11 cellular contexts compared by ENCODE assay signal in the genomic region with DNA sequence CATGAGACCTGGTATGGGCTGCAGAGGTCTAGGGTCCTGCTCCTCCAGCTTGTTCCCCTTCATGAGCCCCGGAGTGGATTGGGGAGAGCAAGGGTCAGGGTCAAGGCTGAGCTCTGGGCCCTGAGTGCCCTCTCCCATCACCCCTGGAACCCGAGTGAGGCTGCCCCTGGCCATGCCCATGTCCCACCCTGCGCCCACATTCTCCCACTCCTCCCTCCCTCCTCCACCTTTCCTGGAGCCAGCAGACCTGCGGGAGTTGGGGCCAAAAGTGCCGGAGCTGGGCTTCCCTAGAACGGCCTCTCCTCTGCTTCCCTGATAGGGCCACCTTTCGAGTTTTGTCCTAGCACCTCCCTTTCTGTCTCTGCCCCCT. TPM values are rescaled to one million over a fixed set of nuclear protein-coding genes. Genes with fewer than 3 reads are reported as not detected.
DNase-seq lines count a peak whose midpoint lies in the region; ATAC-seq, FAIRE-seq and TF ChIP-seq lines count a peak whose summit lies in the region.
"Had no signal": no experiment of that assay in that cellular context is flagged by ENCODE, and none has a peak within 500 bp of the region (broad histone marks: within the 10 kb centered on the region; RNA-seq: fewer than 3 reads in every experiment).

No MANE protein-coding gene starts in this region.

- in situ Hi-C loops in HepG2 (cut with HindIII; ENCODE audit: extremely low pct_ligation_motif_present, low pct_unique_long_range_greater_than_20kb) = loop anchor here (5.0 kb wide), 1 partner anchor 37 kb away; no protein-coding TSS in a partner anchor

- H3K4me2 ChIP-seq in HepG2 (ENCODE audit: low read depth, low read length) (peak overlapping the region; percentile 98), neural progenitor cell (peak overlapping the region; percentile 72)

- peaks cover 23% of the 10 kb centered on the region for H3K27me3 Mint-ChIP-seq in neural progenitor cell (ENCODE audit: insufficient read depth, low read depth)
- H3K27me3 Mint-ChIP-seq in CD8-positive, alpha-beta T cell (ENCODE audit: low read depth) = no peaks in the 10 kb centered on the region
- H3K27me3 Mint-ChIP-seq in activated naive CD4-positive, alpha-beta T cell treated with anti-CD3 and anti-CD28 coated beads, Interleukin-2, amount 10 ng/mL, durations not matched to agents 7 days and 5 days = peaks cover 48% of the 10 kb centered on the region

- no peak overlapping the region for H3K4me3 Mint-ChIP-seq in neural progenitor cell
- no peak overlapping the region for H3K4me3 Mint-ChIP-seq in CD8-positive, alpha-beta T cell
- H3K4me3 Mint-ChIP-seq in activated naive CD4-positive, alpha-beta T cell treated with anti-CD3 and anti-CD28 coated beads, Interleukin-2, amount 10 ng/mL, durations not matched to agents 7 days and 5 days = no peak overlapping the region
- H3K4me3 Mint-ChIP-seq: neural crest cell had no signal

- H4K20me1 ChIP-seq in HepG2 (ENCODE audit: insufficient read depth, low read length) (no peaks in the 10 kb centered on the region), neural progenitor cell (ENCODE audit: low read depth) (no peaks in the 10 kb centered on the region)

- TF ChIP-seq EP300 in HepG2 (IDR thresholded peaks at IDR 0.05; ENCODE audit: low read depth in 2 of 2, low read length in 2 of 2) = no peak
- TF ChIP-seq EP300 in HepG2 (CRISPR knock-in tag; IDR thresholded peaks at IDR 0.05; ENCODE audit: borderline replicate concordance) = no peak
- no peak for TF ChIP-seq EP300 in esophagus muscularis mucosa (IDR thresholded peaks at IDR 0.05)

- H3K4me1 ChIP-seq in HepG2 (ENCODE audit: insufficient read depth, low read length) = peaks cover 87% of the 10 kb centered on the region
- peaks cover 0 to 33% (median 15%) of the 10 kb centered on the region in 4 donors for H3K4me1 ChIP-seq in right lobe of liver
- peaks cover 29 to 59% (median 56%) of the 10 kb centered on the region in 4 donors for H3K4me1 ChIP-seq in esophagus muscularis mucosa
- peaks cover 78% of the 10 kb centered on the region for H3K4me1 ChIP-seq in neural progenitor cell
- peaks cover 21% of the 10 kb centered on the region for H3K4me1 ChIP-seq in CD8-positive, alpha-beta T cell (ENCODE audit: insufficient read depth, low read length)

- peak overlapping the region; percentile 86 for H3K27ac Mint-ChIP-seq in neural progenitor cell
- H3K27ac Mint-ChIP-seq in CD8-positive, alpha-beta T cell = no peak overlapping the region
- no peak overlapping the region for H3K27ac Mint-ChIP-seq in activated naive CD4-positive, alpha-beta T cell treated with anti-CD3 and anti-CD28 coated beads, Interleukin-2, amount 10 ng/mL, durations not matched to agents 7 days and 5 days

- TF ChIP-seq RAD21 in HepG2 (CRISPR knock-in tag; IDR thresholded peaks at IDR 0.05) = no peak

- TF ChIP-seq CTCF in HepG2 (CRISPR knock-in tag; IDR thresholded peaks at IDR 0.05) (no peak), right lobe of liver (IDR thresholded peaks at IDR 0.05) (no peak), esophagus muscularis mucosa (IDR thresholded peaks at IDR 0.05) (no peak), neural progenitor cell (IDR thresholded peaks at IDR 0.05) (no peak)
- no peak for TF ChIP-seq CTCF in CD8-positive, alpha-beta T cell (IDR thresholded peaks at IDR 0.05)

- 5% methylated on average over 4 of the region's 7 CpGs for WGBS in HepG2 (ENCODE audit: low lambda C conversion rate)
- WGBS in right lobe of liver (ENCODE audit: insufficient coverage, low coverage, low lambda C conversion rate, missing lambda C conversion rate) = no CpG with 5 or more reads among the region's 7 CpGs
- WGBS in esophagus muscularis mucosa = 88% methylated on average over 7 of the region's 7 CpGs

- H3K9me3 Mint-ChIP-seq in neural progenitor cell = no peaks in the 10 kb centered on the region
- H3K9me3 Mint-ChIP-seq in CD8-positive, alpha-beta T cell = no peaks in the 10 kb centered on the region
- no peaks in the 10 kb centered on the region for H3K9me3 Mint-ChIP-seq in activated naive CD4-positive, alpha-beta T cell treated with anti-CD3 and anti-CD28 coated beads, Interleukin-2, amount 10 ng/mL, durations not matched to agents 7 days and 5 days
- H3K9me3 Mint-ChIP-seq: neural crest cell had no signal

- H3K4me1 Mint-ChIP-seq in neural progenitor cell = peaks cover 82% of the 10 kb centered on the region
- peaks cover 36% of the 10 kb centered on the region for H3K4me1 Mint-ChIP-seq in CD8-positive, alpha-beta T cell (ENCODE audit: low read depth)
- peaks cover 50% of the 10 kb centered on the region for H3K4me1 Mint-ChIP-seq in activated naive CD4-positive, alpha-beta T cell treated with anti-CD3 and anti-CD28 coated beads, Interleukin-2, amount 10 ng/mL, durations not matched to agents 7 days and 5 days

- no TSS peak for BruUV-seq in HepG2 (replicated peaks; lab: Mats Ljungman, UMichigan)

- CTCF ChIA-PET in HepG2 (lab: Yijun Ruan, JAX; ENCODE audit: low intra/inter-chr PET ratio, low total read pairs) = no interaction called here
- CTCF ChIA-PET in CD8-positive, alpha-beta T cell (lab: Charles Lee) = no interaction called here
- CTCF ChIA-PET in activated naive CD4-positive, alpha-beta T cell treated with anti-CD3 and anti-CD28 coated beads, Interleukin-2, amount 10 ng/mL, durations not matched to agents 7 days and 5 days (lab: Charles Lee) = interaction anchor here (0.6 to 3.6 kb wide), 2 partner anchors 39 to 163 kb away, joined by 3 to 11 read pairs; no protein-coding TSS in a partner anchor

- H3K27me3 ChIP-seq in HepG2 (ENCODE audit: control insufficient read depth in 1 of 2, insufficient read depth in 2 of 2, low read length in 2 of 2) (peaks cover 0 to 21% of the 10 kb centered on the region in 2 experiments; a peak in 3 of 5 replicates), right lobe of liver (no peaks in the 10 kb centered on the region), esophagus muscularis mucosa (no peaks in the 10 kb centered on the region), neural progenitor cell (peaks cover 23% of the 10 kb centered on the region)
- no peaks in the 10 kb centered on the region for H3K27me3 ChIP-seq in CD8-positive, alpha-beta T cell (ENCODE audit: insufficient read depth, low read length)

- peak overlapping the region; percentile 68 for H3K9ac ChIP-seq in HepG2 (ENCODE audit: insufficient read depth, low read depth, low read length)
- H3K9ac ChIP-seq in neural progenitor cell = no peak overlapping the region

- intact Hi-C loops in HepG2 (cut with micrococcal nuclease; ENCODE audit: unreplicated experiment) (no loop called here), right lobe of liver (cut with DNase I) (no loop called here), esophagus muscularis mucosa (cut with DNase I) (no loop called here)
- intact Hi-C loops in CD8-positive, alpha-beta T cell (cut with DNase I, micrococcal nuclease) = no loop called here

- H3F3A ChIP-seq in neural progenitor cell (ENCODE audit: low read depth) = peaks cover 65% of the 10 kb centered on the region

- TF ChIP-seq POLR2A in HepG2 (IDR thresholded peaks at IDR 0.05; ENCODE audit: insufficient read depth in 1 of 2, low read depth in 2 of 2, low read length in 2 of 2) = no peak
- no peak for TF ChIP-seq POLR2A in right lobe of liver (IDR thresholded peaks at IDR 0.05)
- TF ChIP-seq POLR2A in esophagus muscularis mucosa (IDR thresholded peaks at IDR 0.05; ENCODE audit: low read depth) = no peak

- H3K9me3 ChIP-seq in HepG2 (ENCODE audit: low read length) (no peaks in the 10 kb centered on the region), right lobe of liver (no peaks in the 10 kb centered on the region), esophagus muscularis mucosa (no peaks in the 10 kb centered on the region), neural progenitor cell (ENCODE audit: low read depth) (no peaks in the 10 kb centered on the region)
- no peaks in the 10 kb centered on the region for H3K9me3 ChIP-seq in CD8-positive, alpha-beta T cell (ENCODE audit: low read length)

- FAIRE-seq in HepG2 (lab: Jason Lieb, UNC) = no peak

- ATAC-seq in HepG2 (no peak), right lobe of liver (no peak), HG03039 (IDR thresholded peaks at IDR 0.05; ENCODE audit: unreplicated experiment) (no peak)
- ATAC-seq in CD8-positive, alpha-beta T cell = no peak

- H3K4me3 ChIP-seq in HepG2 (replicated peaks in 1 of 3; ENCODE audit: insufficient read depth in 1 of 3, low read depth in 2 of 3, low read length in 3 of 3) = peak overlapping the region; percentile 41 to 73 (median 57); a peak in 5 of 6 replicates
- H3K4me3 ChIP-seq in right lobe of liver = no peak overlapping the region
- H3K4me3 ChIP-seq in esophagus muscularis mucosa = peak overlapping the region in 1 of 4 donors; percentile 22
- H3K4me3 ChIP-seq in neural progenitor cell = no peak overlapping the region
- H3K4me3 ChIP-seq in CD8-positive, alpha-beta T cell (ENCODE audit: low read depth, low read length) = no peak overlapping the region

- H2AFZ ChIP-seq in HepG2 (ENCODE audit: low read length) (no peak overlapping the region), neural progenitor cell (replicated peaks) (peak overlapping the region; percentile 19)

- no peak for DNase-seq in HepG2 (ENCODE audit: low spot score)
- no peak for DNase-seq in right lobe of liver
- no peak for DNase-seq in esophagus muscularis mucosa (ENCODE audit: extremely low spot score)
- no peak for DNase-seq in neural progenitor cell (ENCODE audit: low spot score)
- no peak for DNase-seq in CD8-positive, alpha-beta T cell
- no peak for DNase-seq in NCI-H510A (lab: John Stamatoyannopoulos, UW)
- DNase-seq in activated naive CD4-positive, alpha-beta T cell treated with anti-CD3 and anti-CD28 coated beads, Interleukin-2, amount 10 ng/mL, durations not matched to agents 7 days and 5 days = no peak
- DNase-seq: effector CD8-positive, alpha-beta T cell; stimulated activated naive CD4-positive, alpha-beta T cell treated with Interleukin-2 at 50 U/mL for 16 hours had no signal

- POLR2A ChIA-PET in HepG2 (lab: Yijun Ruan, JAX) = interaction anchor here (0.6 to 7.5 kb wide), 10 partner anchors 8 to 159 kb away, joined by 3 to 278 read pairs (median 6); partner anchors contain the start of genes GAPDH, LTBR, TAPBPL and TNFRSF1A
- POLR2A ChIA-PET in CD8-positive, alpha-beta T cell (lab: Charles Lee) = no interaction called here

- no peaks in the 10 kb centered on the region for H3K79me2 ChIP-seq in HepG2 (ENCODE audit: insufficient read depth, low read length)
- H3K79me2 ChIP-seq in neural progenitor cell (ENCODE audit: low read depth) = peaks cover 8% of the 10 kb centered on the region

- H3K36me3 ChIP-seq in HepG2 (replicated peaks in 1 of 2; ENCODE audit: control insufficient read depth in 1 of 2, insufficient read depth in 2 of 2, low read length in 2 of 2) (no peaks in the 10 kb centered on the region), right lobe of liver (no peaks in the 10 kb centered on the region), esophagus muscularis mucosa (no peaks in the 10 kb centered on the region), neural progenitor cell (no peaks in the 10 kb centered on the region)
- no peaks in the 10 kb centered on the region for H3K36me3 ChIP-seq in CD8-positive, alpha-beta T cell (ENCODE audit: insufficient read depth, low read length)

- no peaks in the 10 kb centered on the region for H3K36me3 Mint-ChIP-seq in neural progenitor cell
- H3K36me3 Mint-ChIP-seq in CD8-positive, alpha-beta T cell = no peaks in the 10 kb centered on the region
- no peaks in the 10 kb centered on the region for H3K36me3 Mint-ChIP-seq in activated naive CD4-positive, alpha-beta T cell treated with anti-CD3 and anti-CD28 coated beads, Interleukin-2, amount 10 ng/mL, durations not matched to agents 7 days and 5 days

- H3K27ac ChIP-seq in HepG2 (ENCODE audit: extremely low read length, insufficient read depth, low read length) (peak overlapping the region; percentile 16), right lobe of liver (no peak overlapping the region), esophagus muscularis mucosa (replicated peaks in 1 of 4) (peak overlapping the region; percentile 73 to 82 (median 78)), neural progenitor cell (no peak overlapping the region)
- no peak overlapping the region for H3K27ac ChIP-seq in CD8-positive, alpha-beta T cell (ENCODE audit: low read depth, low read length)

RNA-seq across cellular contexts. Expression of gene SCNN1A, which starts 0.6 kb away (rescaled TPM):
- total RNA-seq in HepG2 (2016; rRNA removed; fragmentation: Illumina TruSeq; extraction: Trizol) = 0.63 and 1.5 TPM in 2 replicates
- total RNA-seq in HepG2 (2016; cell fraction: cytosol; rRNA removed; fragmentation: Illumina TruSeq; extraction: Trizol; ENCODE audit: low read depth) = 0.71 and 1.2 TPM in 2 replicates
- 0.71 and 1.6 TPM in 2 replicates for total RNA-seq in HepG2 (2016; cell fraction: insoluble cytoplasmic fraction; rRNA removed; fragmentation: Illumina TruSeq; extraction: Trizol)
- total RNA-seq in HepG2 (2016; cell fraction: membrane; rRNA removed; fragmentation: Illumina TruSeq; extraction: Trizol) = 0.72 and 0.87 TPM in 2 replicates
- 1.8 and 5.0 TPM in 2 replicates for total RNA-seq in HepG2 (2016; cell fraction: nucleus; rRNA removed; fragmentation: Illumina TruSeq; extraction: Trizol)
- polyA plus RNA-seq in HepG2 (2011; rRNA removed) = 14.6 and 32.8 TPM in 2 replicates
- 6.1 and 12.5 TPM in 2 replicates for polyA plus RNA-seq in HepG2 (2011; cell fraction: cytosol; rRNA removed)
- polyA plus RNA-seq in HepG2 (2011; cell fraction: nucleus; rRNA removed) = 24.9 and 39.4 TPM in 2 replicates
- 17.5 and 19.3 TPM in 2 replicates for polyA plus RNA-seq in HepG2 (2012)
- 0.22 and 0.41 TPM in 2 replicates for polyA plus RNA-seq in HepG2 (2016; cell fraction: cytosol; fragmentation: Illumina TruSeq; extraction: Trizol; ENCODE audit: low read depth)
- 1.0 and 1.6 TPM in 2 replicates for polyA plus RNA-seq in HepG2 (2016; cell fraction: insoluble cytoplasmic fraction; fragmentation: Illumina TruSeq; extraction: Trizol; ENCODE audit: low read depth)
- polyA plus RNA-seq in HepG2 (2016; cell fraction: membrane; fragmentation: Illumina TruSeq; extraction: Trizol; ENCODE audit: low read depth) = 0.66 and 1.1 TPM in 2 replicates
- 4.0 and 5.1 TPM in 2 replicates for polyA plus RNA-seq in HepG2 (2016; cell fraction: nucleus; fragmentation: Illumina TruSeq; extraction: Trizol; ENCODE audit: insufficient read depth, low read depth)
- 9.5 and 30.0 TPM in 2 replicates for polyA minus RNA-seq in HepG2 (2011; rRNA and poly(A)+ RNA removed; ENCODE audit: low replicate concordance)
- 5.9 and 14.3 TPM in 2 replicates for polyA minus RNA-seq in HepG2 (2011; cell fraction: cytosol; rRNA and poly(A)+ RNA removed)
- 10.9 and 24.2 TPM in 2 replicates for polyA minus RNA-seq in HepG2 (2011; cell fraction: nucleus; rRNA and poly(A)+ RNA removed)
- total RNA-seq in right lobe of liver = 1 to 10 TPM; 2.1 to 9.5 (median 6.0) TPM
- total RNA-seq in esophagus muscularis mucosa = 1 to 10 TPM in 3 of 4 donors, under 1 TPM in 1; 0.83 to 3.3 (median 1.8) TPM
- 1.2 and 5.0 TPM in 2 replicates for total RNA-seq in neural progenitor cell (ENCODE audit: low replicate concordance)
- 1 to 10 TPM in 1 of 2 experiments, under 1 TPM in 1; 0.50 to 1.1 TPM for total RNA-seq in CD8-positive, alpha-beta T cell
- total RNA-seq: neural crest cell had no signal

RNA-seq across cellular contexts. Expression of gene LTBR, which starts 9.2 kb away (rescaled TPM):
- total RNA-seq in HepG2 (2016; rRNA removed; fragmentation: Illumina TruSeq; extraction: Trizol) = 12.1 and 34.8 TPM in 2 replicates
- total RNA-seq in HepG2 (2016; cell fraction: cytosol; rRNA removed; fragmentation: Illumina TruSeq; extraction: Trizol; ENCODE audit: low read depth) = 24.4 and 24.5 TPM in 2 replicates
- total RNA-seq in HepG2 (2016; cell fraction: insoluble cytoplasmic fraction; rRNA removed; fragmentation: Illumina TruSeq; extraction: Trizol) = 11.6 and 40.0 TPM in 2 replicates
- 34.7 and 35.3 TPM in 2 replicates for total RNA-seq in HepG2 (2016; cell fraction: membrane; rRNA removed; fragmentation: Illumina TruSeq; extraction: Trizol)
- total RNA-seq in HepG2 (2016; cell fraction: nucleus; rRNA removed; fragmentation: Illumina TruSeq; extraction: Trizol) = 39.7 and 43.6 TPM in 2 replicates
- 31.4 and 39.0 TPM in 2 replicates for polyA plus RNA-seq in HepG2 (2011; rRNA removed)
- polyA plus RNA-seq in HepG2 (2011; cell fraction: cytosol; rRNA removed) = 23.7 and 29.3 TPM in 2 replicates
- 82.9 and 92.1 TPM in 2 replicates for polyA plus RNA-seq in HepG2 (2011; cell fraction: nucleus; rRNA removed)
- 25.8 and 37.8 TPM in 2 replicates for polyA plus RNA-seq in HepG2 (2012)
- polyA plus RNA-seq in HepG2 (2016; cell fraction: cytosol; fragmentation: Illumina TruSeq; extraction: Trizol; ENCODE audit: low read depth) = 19.3 and 21.0 TPM in 2 replicates
- 16.0 and 16.4 TPM in 2 replicates for polyA plus RNA-seq in HepG2 (2016; cell fraction: insoluble cytoplasmic fraction; fragmentation: Illumina TruSeq; extraction: Trizol; ENCODE audit: low read depth)
- polyA plus RNA-seq in HepG2 (2016; cell fraction: membrane; fragmentation: Illumina TruSeq; extraction: Trizol; ENCODE audit: low read depth) = 27.4 and 28.3 TPM in 2 replicates
- polyA plus RNA-seq in HepG2 (2016; cell fraction: nucleus; fragmentation: Illumina TruSeq; extraction: Trizol; ENCODE audit: insufficient read depth, low read depth) = 117 and 123 TPM in 2 replicates
- 16.2 and 29.7 TPM in 2 replicates for polyA minus RNA-seq in HepG2 (2011; rRNA and poly(A)+ RNA removed; ENCODE audit: low replicate concordance)
- 11.5 and 14.0 TPM in 2 replicates for polyA minus RNA-seq in HepG2 (2011; cell fraction: cytosol; rRNA and poly(A)+ RNA removed)
- 22.4 and 34.2 TPM in 2 replicates for polyA minus RNA-seq in HepG2 (2011; cell fraction: nucleus; rRNA and poly(A)+ RNA removed)
- 100 to 1,000 TPM in 3 of 6 experiments, 10 to 100 TPM in 3; 83.8 to 235 (median 103) TPM for total RNA-seq in right lobe of liver
- total RNA-seq in esophagus muscularis mucosa = 100 to 1,000 TPM; 117 to 144 (median 137) TPM
- 0.25 TPM in 1 of 2 replicates, not detected in the other for total RNA-seq in neural progenitor cell (ENCODE audit: low replicate concordance)
- under 1 TPM in 1 of 2 experiments, not detected in 1; 0.44 TPM for total RNA-seq in CD8-positive, alpha-beta T cell

RNA-seq across cellular contexts. Expression of gene TNFRSF1A, which starts 32.9 kb away (rescaled TPM):
- 21.9 and 41.5 TPM in 2 replicates for total RNA-seq in HepG2 (2016; rRNA removed; fragmentation: Illumina TruSeq; extraction: Trizol)
- 16.3 and 18.0 TPM in 2 replicates for total RNA-seq in HepG2 (2016; cell fraction: cytosol; rRNA removed; fragmentation: Illumina TruSeq; extraction: Trizol; ENCODE audit: low read depth)
- 28.8 and 36.5 TPM in 2 replicates for total RNA-seq in HepG2 (2016; cell fraction: insoluble cytoplasmic fraction; rRNA removed; fragmentation: Illumina TruSeq; extraction: Trizol)
- total RNA-seq in HepG2 (2016; cell fraction: membrane; rRNA removed; fragmentation: Illumina TruSeq; extraction: Trizol) = 19.8 and 22.3 TPM in 2 replicates
- 36.8 and 40.7 TPM in 2 replicates for total RNA-seq in HepG2 (2016; cell fraction: nucleus; rRNA removed; fragmentation: Illumina TruSeq; extraction: Trizol)
- polyA plus RNA-seq in HepG2 (2011; rRNA removed) = 41.4 and 61.2 TPM in 2 replicates
- 53.0 and 53.4 TPM in 2 replicates for polyA plus RNA-seq in HepG2 (2011; cell fraction: cytosol; rRNA removed)
- 67.2 and 67.4 TPM in 2 replicates for polyA plus RNA-seq in HepG2 (2011; cell fraction: nucleus; rRNA removed)
- 40.9 and 56.2 TPM in 2 replicates for polyA plus RNA-seq in HepG2 (2012)
- polyA plus RNA-seq in HepG2 (2016; cell fraction: cytosol; fragmentation: Illumina TruSeq; extraction: Trizol; ENCODE audit: low read depth) = 5.2 and 6.8 TPM in 2 replicates
- polyA plus RNA-seq in HepG2 (2016; cell fraction: insoluble cytoplasmic fraction; fragmentation: Illumina TruSeq; extraction: Trizol; ENCODE audit: low read depth) = 31.8 and 38.4 TPM in 2 replicates
- polyA plus RNA-seq in HepG2 (2016; cell fraction: membrane; fragmentation: Illumina TruSeq; extraction: Trizol; ENCODE audit: low read depth) = 14.3 and 15.5 TPM in 2 replicates
- polyA plus RNA-seq in HepG2 (2016; cell fraction: nucleus; fragmentation: Illumina TruSeq; extraction: Trizol; ENCODE audit: insufficient read depth, low read depth) = 75.7 and 99.5 TPM in 2 replicates
- 88.8 and 131 TPM in 2 replicates for polyA minus RNA-seq in HepG2 (2011; rRNA and poly(A)+ RNA removed; ENCODE audit: low replicate concordance)
- 52.9 and 68.3 TPM in 2 replicates for polyA minus RNA-seq in HepG2 (2011; cell fraction: cytosol; rRNA and poly(A)+ RNA removed)
- polyA minus RNA-seq in HepG2 (2011; cell fraction: nucleus; rRNA and poly(A)+ RNA removed) = 54.3 and 80.4 TPM in 2 replicates
- total RNA-seq in right lobe of liver = 100 to 1,000 TPM in 4 of 6 experiments, 10 to 100 TPM in 2; 70.6 to 199 (median 117) TPM
- total RNA-seq in esophagus muscularis mucosa = 100 to 1,000 TPM; 146 to 464 (median 247) TPM
- 21.8 and 24.7 TPM in 2 replicates for total RNA-seq in neural progenitor cell (ENCODE audit: low replicate concordance)
- 10 to 100 TPM; 16.7 to 18.8 TPM for total RNA-seq in CD8-positive, alpha-beta T cell

Comparison
In these comparisons a context has a peak if more than half of its experiments do, and no peak if none do; other contexts are left out.
1. H3K27ac ChIP-seq: peak in HepG2 (single experiment) and esophagus muscularis mucosa (4 of 4); none in right lobe of liver (0 of 3), neural progenitor cell (single experiment) and CD8-positive, alpha-beta T cell (single experiment).
2. H3K4me3 ChIP-seq: peak in HepG2 (3 of 3); none in right lobe of liver (0 of 3), neural progenitor cell (single experiment) and CD8-positive, alpha-beta T cell (single experiment).
3. RNA of gene LTBR, which starts 9.2 kb away (total RNA-seq): 117 to 144 TPM in esophagus muscularis mucosa, 83.8 to 235 TPM in right lobe of liver and 11.6 to 43.6 TPM in HepG2; 0.44 TPM in CD8-positive, alpha-beta T cell and 0.25 TPM in neural progenitor cell; every median in the first group is over 4 times any median in the second.